In genomic region chr15:77798847-77799246, GRCh38 we compare ENCODE assay signal across 31 cellular contexts.
"Had no signal": no experiment of that assay in that cellular context is flagged by ENCODE, and none has a peak within 500 bp of the region (broad histone marks: within the 10 kb centered on the region; RNA-seq: fewer than 3 reads in every experiment).

No MANE protein-coding gene starts in this region.

- H3K9me3 Mint-ChIP-seq: activated CD4-positive, alpha-beta memory T cell treated with anti-CD3 and anti-CD28 coated beads, Interleukin-2, amount 10 ng/mL, durations not matched to agents 7 days and 5 days; activated CD4-positive, alpha-beta T cell treated with anti-CD3 and anti-CD28 coated beads, Interleukin-2, amount 10 ng/mL, durations not matched to agents 7 days and 5 days; activated naive CD4-positive, alpha-beta T cell treated with anti-CD3 and anti-CD28 coated beads for 36 hours; activated naive CD4-positive, alpha-beta T cell treated with anti-CD3 and anti-CD28 coated beads, Interleukin-2, amount 50 U/mL, for 72 hours; activated naive CD8-positive, alpha-beta T cell treated with anti-CD3 and anti-CD28 coated beads for 36 hours; activated T-cell treated with anti-CD3 and anti-CD28 coated beads, Interleukin-2, amount 50 U/mL, for 24 hours; activated T-helper 2 cell treated with anti-CD3 and anti-CD28 coated beads, Interferon-gamma antibody, Interleukin-2, Interleukin-4, amounts not matched to agents 10 μg/mL and 5 μg/mL and 100 μg/mL, durations not matched to agents 14 hours and 24 hours and 36 hours; central memory CD8-positive, alpha-beta T cell; T-cell had no signal

- DNase-seq: activated B cell treated with CpG ODN at 0.5 μM for 24 hours; activated CD4-positive, alpha-beta memory T cell treated with anti-CD3 and anti-CD28 coated beads, Interleukin-2, amount 10 ng/mL, durations not matched to agents 7 days and 5 days; activated CD4-positive, alpha-beta T cell treated with anti-CD3 and anti-CD28 coated beads for 48 hours; activated CD4-positive, alpha-beta T cell treated with anti-CD3 and anti-CD28 coated beads, Interleukin-2, amount 10 ng/mL, durations not matched to agents 7 days and 5 days; activated CD4-positive, alpha-beta T cell treated with anti-CD3 and anti-CD28 coated beads, Interleukin-2, amount 50 U/mL, for 48 hours; activated CD4-positive, CD25-positive, alpha-beta regulatory T cell treated with anti-CD3 and anti-CD28 coated beads, Interleukin-2, amount 50 U/mL, for 72 hours; activated CD8-positive, alpha-beta memory T cell treated with anti-CD3 and anti-CD28 coated beads for 24 hours; activated CD8-positive, alpha-beta memory T cell treated with anti-CD3 and anti-CD28 coated beads, Interleukin-2, amount 10 ng/mL, durations not matched to agents 7 days and 5 days; activated CD8-positive, alpha-beta memory T cell treated with anti-CD3 and anti-CD28 coated beads, Interleukin-2, amount 50 U/mL, for 48 hours; activated CD8-positive, alpha-beta T cell treated with anti-CD3 and anti-CD28 coated beads, Interleukin-2, amount 10 ng/mL, durations not matched to agents 7 days and 5 days; activated effector memory CD4-positive, alpha-beta T cell treated with Interleukin-2 at 50 U/mL for 16 hours; activated gamma-delta T cell; activated naive CD4-positive, alpha-beta T cell treated with anti-CD3 and anti-CD28 coated beads for 36 hours; activated naive CD4-positive, alpha-beta T cell treated with anti-CD3 and anti-CD28 coated beads, Interleukin-2, amount 50 U/mL, for 16 hours; activated naive CD8-positive, alpha-beta T cell treated with anti-CD3 and anti-CD28 coated beads for 36 hours; activated T-cell treated with anti-CD3 and anti-CD28 coated beads, Interleukin-2, amount 50 U/mL, for 24 hours; activated T-cell treated with anti-CD3 and anti-CD28 coated beads, Interleukin-2, amount 50 U/mL, for 48 hours; adrenal gland; amniotic stem cell; aorta; brain microvascular endothelial cell; T-cell; T-helper 17 cell had no signal

- FAIRE-seq: astrocyte, TTC549 had no signal

- H3K4me1 Mint-ChIP-seq: activated B cell treated with CpG ODN at 0.5 μM for 24 hours; activated CD4-positive, alpha-beta memory T cell treated with anti-CD3 and anti-CD28 coated beads, Interleukin-2, amount 10 ng/mL, durations not matched to agents 7 days and 5 days; activated naive CD8-positive, alpha-beta T cell treated with anti-CD3 and anti-CD28 coated beads for 36 hours had no signal

- ATAC-seq: activated CD8-positive, alpha-beta memory T cell treated with anti-CD3 and anti-CD28 coated beads, Interleukin-2, amount 10 ng/mL, durations not matched to agents 7 days and 5 days; activated CD8-positive, alpha-beta T cell treated with anti-CD3 and anti-CD28 coated beads, Interleukin-2, amount 10 ng/mL, durations not matched to agents 7 days and 5 days; activated naive CD4-positive, alpha-beta T cell treated with anti-CD3 and anti-CD28 coated beads, Interleukin-2, amount 50 U/mL, for 72 hours; body of pancreas; T-cell; T-helper 17 cell had no signal

- H3K27me3 Mint-ChIP-seq: activated CD4-positive, alpha-beta T cell treated with anti-CD3 and anti-CD28 coated beads, Interleukin-2, amount 10 ng/mL, durations not matched to agents 7 days and 5 days; activated CD8-positive, alpha-beta memory T cell treated with anti-CD3 and anti-CD28 coated beads, Interleukin-2, amount 10 ng/mL, durations not matched to agents 7 days and 5 days; activated naive CD8-positive, alpha-beta T cell treated with anti-CD3 and anti-CD28 coated beads for 36 hours; activated T-cell treated with anti-CD3 and anti-CD28 coated beads, Interleukin-2, amount 50 U/mL, for 24 hours; central memory CD8-positive, alpha-beta T cell had no signal

- H3K4me3 Mint-ChIP-seq: activated B cell treated with CpG ODN at 0.5 μM for 24 hours; activated CD4-positive, alpha-beta memory T cell treated with anti-CD3 and anti-CD28 coated beads, Interleukin-2, amount 10 ng/mL, durations not matched to agents 7 days and 5 days; activated CD4-positive, alpha-beta T cell treated with anti-CD3 and anti-CD28 coated beads, Interleukin-2, amount 10 ng/mL, durations not matched to agents 7 days and 5 days; activated CD8-positive, alpha-beta memory T cell treated with anti-CD3 and anti-CD28 coated beads, Interleukin-2, amount 10 ng/mL, durations not matched to agents 7 days and 5 days; activated CD8-positive, alpha-beta T cell treated with anti-CD3 and anti-CD28 coated beads, Interleukin-2, amount 10 ng/mL, durations not matched to agents 7 days and 5 days; activated naive CD4-positive, alpha-beta T cell treated with anti-CD3 and anti-CD28 coated beads for 36 hours; activated naive CD8-positive, alpha-beta T cell treated with anti-CD3 and anti-CD28 coated beads for 36 hours; activated T-cell treated with anti-CD3 and anti-CD28 coated beads, Interleukin-2, amount 50 U/mL, for 24 hours; central memory CD8-positive, alpha-beta T cell; T-cell; T-helper 17 cell had no signal

- H3K27ac ChIP-seq: adrenal gland, body of pancreas, brain microvascular endothelial cell, cardiac muscle cell had no signal

- H3K4me3 ChIP-seq: adrenal gland, body of pancreas, breast epithelium, cardiac muscle cell had no signal

- H3K36me3 ChIP-seq: adrenal gland, brain microvascular endothelial cell, breast epithelium, cardiac muscle cell had no signal

- H3K27ac Mint-ChIP-seq: activated B cell treated with CpG ODN at 0.5 μM for 24 hours; activated CD4-positive, alpha-beta memory T cell treated with anti-CD3 and anti-CD28 coated beads, Interleukin-2, amount 10 ng/mL, durations not matched to agents 7 days and 5 days; activated CD4-positive, alpha-beta T cell treated with anti-CD3 and anti-CD28 coated beads, Interleukin-2, amount 10 ng/mL, durations not matched to agents 7 days and 5 days; activated CD8-positive, alpha-beta memory T cell treated with anti-CD3 and anti-CD28 coated beads, Interleukin-2, amount 10 ng/mL, durations not matched to agents 7 days and 5 days; activated CD8-positive, alpha-beta T cell treated with anti-CD3 and anti-CD28 coated beads, Interleukin-2, amount 10 ng/mL, durations not matched to agents 7 days and 5 days; activated naive CD4-positive, alpha-beta T cell treated with anti-CD3 and anti-CD28 coated beads for 36 hours; activated naive CD8-positive, alpha-beta T cell treated with anti-CD3 and anti-CD28 coated beads for 36 hours; activated T-cell treated with anti-CD3 and anti-CD28 coated beads, Interleukin-2, amount 50 U/mL, for 24 hours; activated T-helper 2 cell treated with anti-CD3 and anti-CD28 coated beads, Interferon-gamma antibody, Interleukin-2, Interleukin-4, amounts not matched to agents 10 μg/mL and 5 μg/mL and 100 μg/mL, durations not matched to agents 14 hours and 24 hours and 36 hours; T-cell; T-helper 17 cell had no signal

- H3K4me1 ChIP-seq: adrenal gland, body of pancreas, breast epithelium had no signal

- H3K9me3 ChIP-seq: adrenal gland, body of pancreas, breast epithelium had no signal

- H3K36me3 Mint-ChIP-seq: activated CD8-positive, alpha-beta memory T cell treated with anti-CD3 and anti-CD28 coated beads, Interleukin-2, amount 10 ng/mL, durations not matched to agents 7 days and 5 days; activated naive CD4-positive, alpha-beta T cell treated with anti-CD3 and anti-CD28 coated beads, Interleukin-2, amount 50 U/mL, for 72 hours; activated naive CD8-positive, alpha-beta T cell treated with anti-CD3 and anti-CD28 coated beads for 36 hours; T-cell had no signal

- H3K27me3 ChIP-seq: adrenal gland, body of pancreas, brain microvascular endothelial cell, breast epithelium, cardiac muscle cell had no signal
